9 cellular contexts compared by ENCODE assay signal in the genomic region with DNA sequence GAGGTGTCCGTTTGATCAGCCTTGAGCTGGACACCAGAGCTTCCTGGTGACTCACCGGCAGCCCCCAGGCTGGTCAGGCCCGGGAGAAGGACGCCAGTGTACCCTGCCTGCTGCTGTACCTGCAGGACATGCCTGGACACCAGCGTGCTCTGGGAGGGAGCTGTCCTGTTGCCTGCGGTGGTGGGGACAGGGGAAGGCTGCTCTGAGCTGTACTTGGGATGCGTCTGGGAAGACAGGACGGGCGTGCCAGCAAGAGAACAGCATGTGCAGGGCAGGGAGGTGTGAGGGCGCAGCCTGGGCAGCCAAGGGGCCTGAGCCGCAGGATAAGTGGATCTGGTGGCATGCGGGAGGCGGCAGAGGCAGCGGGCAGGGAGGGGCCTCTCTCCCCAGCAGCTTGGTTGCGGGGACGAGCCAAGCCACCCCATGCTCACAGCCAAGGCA. TPM values are rescaled to one million over a fixed set of nuclear protein-coding genes. Genes with fewer than 3 reads are reported as not detected.
A peak's percentile ranks its signal among the peaks of the same experiment; 100 is the strongest.
DNase-seq lines count a peak whose midpoint lies in the region; ATAC-seq and TF ChIP-seq lines count a peak whose summit lies in the region.
"Had no signal": no experiment of that assay in that cellular context is flagged by ENCODE, and none has a peak within 500 bp of the region (broad histone marks: within the 10 kb centered on the region; RNA-seq: fewer than 3 reads in every experiment).

No MANE protein-coding gene starts in this region.

- H3K4me1 ChIP-seq in GM23338 (ENCODE audit: insufficient read depth) (peaks cover 13% of the 10 kb centered on the region), psoas muscle (peaks cover 6% of the 10 kb centered on the region)

- no peaks in the 10 kb centered on the region for H3K9me3 ChIP-seq in psoas muscle
- H3K9me3 ChIP-seq: gastroesophageal sphincter had no signal

- H3K27ac ChIP-seq in GM23338 (ENCODE audit: low read depth): no peak overlapping the region
- H3K27ac ChIP-seq in angular gyrus (ENCODE audit: low read depth, low read length): peak overlapping the region; percentile 75
- H3K27ac ChIP-seq in psoas muscle: no peak overlapping the region

- 59 to 63% (median 60%) methylated on average over 13 to 16 of the region's 16 CpGs for WGBS in psoas muscle, 3 donors

- DNase-seq in GM23338 (ENCODE audit: low spot score) (no peak), hepatic stellate cell (ENCODE audit: low spot score) (peak; percentile 50), psoas muscle (no peak), NCI-H524 treated with DMSO at 0.1 percent for 48 hours (lab: John Stamatoyannopoulos, UW) (no peak)
- no peak for DNase-seq in stimulated activated naive CD8-positive, alpha-beta T cell treated with anti-CD3 and anti-CD28 coated beads, Interleukin-15, amount 100 ng/mL, for 72 hours

- H3K9me2 ChIP-seq in GM23338 (ENCODE audit: insufficient read depth): no peaks in the 10 kb centered on the region

- H2AFZ ChIP-seq in GM23338: peak overlapping the region; percentile 98

- H3F3A ChIP-seq in GM23338 (replicated peaks; ENCODE audit: low read depth): no peaks in the 10 kb centered on the region

- H3K79me2 ChIP-seq in GM23338 (replicated peaks; ENCODE audit: insufficient read depth): no peaks in the 10 kb centered on the region

- no peaks in the 10 kb centered on the region for H3K36me3 Mint-ChIP-seq in GM23338 (ENCODE audit: low read depth)

- ATAC-seq in GM23338 (peak; percentile 17), psoas muscle (peak in 3 of 4 donors; percentile 5 to 16 (median 11)), GM19035 (IDR thresholded peaks at IDR 0.05; ENCODE audit: unreplicated experiment) (no peak), GM21360 (IDR thresholded peaks at IDR 0.05; ENCODE audit: unreplicated experiment) (no peak)
- no peak for ATAC-seq in stimulated activated naive CD8-positive, alpha-beta T cell treated with anti-CD3 and anti-CD28 coated beads, Interleukin-15, amount 100 ng/mL, for 72 hours

- peak overlapping the region; percentile 89 for H3K4me2 ChIP-seq in GM23338

- H4K20me1 ChIP-seq in GM23338 (replicated peaks; ENCODE audit: insufficient read depth): no peaks in the 10 kb centered on the region

- peaks cover 18% of the 10 kb centered on the region; the same call in 2 of the 3 replicates for H3K4me1 Mint-ChIP-seq in GM23338
- peaks cover 36% of the 10 kb centered on the region for H3K4me1 Mint-ChIP-seq in stimulated activated naive CD8-positive, alpha-beta T cell treated with anti-CD3 and anti-CD28 coated beads, Interleukin-15, amount 100 ng/mL, for 72 hours

- TF ChIP-seq CTCF in GM23338 (conservative IDR thresholded peaks at IDR 0.05; ENCODE audit: low read depth in 2 of 2): no peak
- TF ChIP-seq CTCF in psoas muscle (IDR thresholded peaks at IDR 0.05): no peak

- H3K27me3 ChIP-seq in GM23338 (ENCODE audit: insufficient read depth) (peaks cover 31% of the 10 kb centered on the region), psoas muscle (ENCODE audit: insufficient read depth in 3 of 3, low read length in 2 of 3) (peaks cover 0 to 13% (median 0%) of the 10 kb centered on the region in 3 donors)

- H3K27me3 Mint-ChIP-seq in GM23338 (ENCODE audit: insufficient read depth, low read depth, poor library complexity): peaks cover 45% of the 10 kb centered on the region
- peaks cover 51% of the 10 kb centered on the region for H3K27me3 Mint-ChIP-seq in stimulated activated naive CD8-positive, alpha-beta T cell treated with anti-CD3 and anti-CD28 coated beads, Interleukin-15, amount 100 ng/mL, for 72 hours

- H3K4me3 ChIP-seq in GM23338 (peak overlapping the region; percentile 77), psoas muscle (peak overlapping the region; percentile 47)

- intact Hi-C loops in psoas muscle (cut with DNase I): loop anchor here (1.0 to 10.0 kb wide), 6 partner anchors 96 to 689 kb away; a partner anchor contains a TSS

- H3K36me3 ChIP-seq in GM23338 (ENCODE audit: insufficient read depth) (no peaks in the 10 kb centered on the region), psoas muscle (ENCODE audit: insufficient read depth in 1 of 2, low read depth in 1 of 2) (no peaks in the 10 kb centered on the region)
- H3K36me3 ChIP-seq: gastroesophageal sphincter had no signal

- no peak overlapping the region for H3K27ac Mint-ChIP-seq in GM23338
- H3K27ac Mint-ChIP-seq in stimulated activated naive CD8-positive, alpha-beta T cell treated with anti-CD3 and anti-CD28 coated beads, Interleukin-15, amount 100 ng/mL, for 72 hours: peak overlapping the region in 1 of 2 donors; percentile 56

- H3K4me3 Mint-ChIP-seq in GM23338: peak overlapping the region; percentile 74
- peak overlapping the region in 1 of 2 donors; percentile 63 for H3K4me3 Mint-ChIP-seq in stimulated activated naive CD8-positive, alpha-beta T cell treated with anti-CD3 and anti-CD28 coated beads, Interleukin-15, amount 100 ng/mL, for 72 hours

- H3K9me3 Mint-ChIP-seq in GM23338: no peaks in the 10 kb centered on the region; the same call in 2 of the 3 replicates
- no peaks in the 10 kb centered on the region for H3K9me3 Mint-ChIP-seq in stimulated activated naive CD8-positive, alpha-beta T cell treated with anti-CD3 and anti-CD28 coated beads, Interleukin-15, amount 100 ng/mL, for 72 hours

TF ChIP-seq in GM23338, 12 proteins besides CTCF, POLR2A, EP300 and RAD21:
- TF ChIP-seq ZNF114 (CRISPR knock-in tag; IDR thresholded peaks at IDR 0.05) (no peak), JUNB (IDR thresholded peaks at IDR 0.05; ENCODE audit: unreplicated experiment) (no peak), STAT1 (IDR thresholded peaks at IDR 0.05; ENCODE audit: unreplicated experiment) (no peak)

RNA-seq across cellular contexts. Expression of a gene that starts 32.8 kb away (rescaled TPM):
- total RNA-seq in GM23338 (2014; rRNA removed; shearing (Covaris generic)): 1.4 and 1.7 TPM in 2 replicates
- 0.37 and 0.57 TPM in 2 replicates for polyA plus RNA-seq in GM23338 (2016; fragmentation: Nextera tagmentation; extraction: Ambion mirVana)
- total RNA-seq in psoas muscle: 10 to 100 TPM; 16.4 to 56.4 (median 48.4) TPM
- 10 to 100 TPM; 15.1 to 19.3 (median 16.5) TPM for polyA plus RNA-seq in psoas muscle

RNA-seq across cellular contexts. Expression of a gene that starts 33.7 kb away (rescaled TPM):
- total RNA-seq in GM23338 (2014; rRNA removed; shearing (Covaris generic)): 36.6 and 39.7 TPM in 2 replicates
- 139 and 144 TPM in 2 replicates for polyA plus RNA-seq in GM23338 (2016; fragmentation: Nextera tagmentation; extraction: Ambion mirVana)
- 100 to 1,000 TPM in 3 of 4 donors, 10 to 100 TPM in 1; 78.9 to 148 (median 124) TPM for total RNA-seq in psoas muscle
- polyA plus RNA-seq in psoas muscle: 100 to 1,000 TPM; 191 to 257 (median 231) TPM

RNA-seq across cellular contexts. Expression of a gene that starts 33.8 kb away (rescaled TPM):
- not detected in 2 replicates for total RNA-seq in GM23338 (2014; rRNA removed; shearing (Covaris generic))
- polyA plus RNA-seq in GM23338 (2016; fragmentation: Nextera tagmentation; extraction: Ambion mirVana) (not detected in 2 replicates), psoas muscle (not detected)
- total RNA-seq in psoas muscle: not detected

Comparison
In these comparisons a context has a peak if more than half of its experiments do, and no peak if none do; other contexts are left out.
1. ATAC-seq: peak in GM23338 (single experiment) and psoas muscle (3 of 4); none in stimulated activated naive CD8-positive, alpha-beta T cell treated with anti-CD3 and anti-CD28 coated beads, Interleukin-15, amount 100 ng/mL, for 72 hours (single experiment), GM19035 (single experiment) and GM21360 (single experiment).